ENCODE assay signal across 26 cellular contexts in the genomic region with DNA sequence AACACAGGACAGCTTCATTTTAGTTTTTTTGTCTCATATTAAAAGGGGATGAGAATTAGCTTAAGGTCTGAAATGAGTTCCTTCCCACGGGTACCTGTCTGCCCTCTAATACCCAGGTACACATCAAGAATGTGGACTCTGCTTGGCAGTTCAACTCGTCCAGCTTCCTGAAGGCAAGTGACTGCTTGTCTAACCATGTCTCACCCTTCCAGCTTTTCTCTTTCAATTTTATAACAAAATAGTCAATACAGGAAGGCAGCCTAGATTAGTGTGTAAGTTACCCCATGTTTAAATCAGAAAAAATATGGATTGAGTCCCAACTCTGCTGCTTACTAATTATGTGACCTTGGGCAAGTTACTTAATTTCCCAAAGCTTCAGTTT. TPM values are rescaled to one million over a fixed set of nuclear protein-coding genes. Genes with fewer than 3 reads are reported as not detected.
"Had no signal": no experiment of that assay in that cellular context is flagged by ENCODE, and none has a peak within 500 bp of the region (broad histone marks: within the 10 kb centered on the region; RNA-seq: fewer than 3 reads in every experiment).

No MANE protein-coding gene starts in this region.

- H3K27ac Mint-ChIP-seq: natural killer cell treated with Interleukin-12 subunit alpha and Interleukin-12 subunit beta and Interleukin-15 and Interleukin-18, amount 100 ng/mL, for 72 hours; neural progenitor cell; progenitor cell of endocrine pancreas; stimulated activated memory B cell treated with anti-CD40 and anti-IgM and Interleukin-4, amounts not matched to agents 10 μg/mL and 1 μg/mL and 100 μg/mL, for 72 hours; stimulated activated naive CD8-positive, alpha-beta T cell treated with anti-CD3 and anti-CD28 coated beads, Interleukin-15, Interleukin-2, amounts not matched to agents 100 ng/mL and 50 ng/mL, for 24 hours had no signal

- H3K9ac ChIP-seq: neural progenitor cell had no signal

- H3K27me3 Mint-ChIP-seq: central memory CD8-positive, alpha-beta T cell; progenitor cell of endocrine pancreas; stimulated activated memory B cell treated with anti-CD40 and anti-IgM and Interleukin-4, amounts not matched to agents 10 μg/mL and 1 μg/mL and 100 μg/mL, for 72 hours had no signal

- H3K27me3 ChIP-seq: heart left ventricle, neural progenitor cell, ovary, tibial artery, upper lobe of left lung had no signal

- H3K4me1 Mint-ChIP-seq: central memory CD8-positive, alpha-beta T cell; neural progenitor cell; stimulated activated memory B cell treated with anti-CD40 and anti-IgM and Interleukin-4, amounts not matched to agents 10 μg/mL and 1 μg/mL and 100 μg/mL, for 72 hours had no signal

- H3K9me3 ChIP-seq: heart left ventricle, left ventricle myocardium inferior, lower lobe of right lung, ovary, tibial artery, upper lobe of left lung had no signal

- H3K4me3 ChIP-seq: dorsolateral prefrontal cortex, heart left ventricle, left ventricle myocardium inferior, lower lobe of right lung, neural progenitor cell, ovary, tibial artery, upper lobe of left lung had no signal

- H3K27ac ChIP-seq: dorsolateral prefrontal cortex, heart left ventricle, left ventricle myocardium inferior, lower lobe of right lung, neural progenitor cell, ovary, tibial artery, upper lobe of left lung had no signal

- H2AFZ ChIP-seq: neural progenitor cell had no signal

- DNase-seq: cortex of kidney; dorsolateral prefrontal cortex; effector CD8-positive, alpha-beta T cell; heart left ventricle; hippocampal formation; left ventricle myocardium inferior; lower lobe of right lung; mesenchymal stem cell; midbrain; nucleus accumbens; ovary; right cardiac atrium; small intestine; stimulated activated CD4-positive, alpha-beta T cell treated with anti-CD3 and anti-CD28 coated beads, Interleukin-4, amount 100 ng/mL, for 24 hours; tibial artery; upper lobe of left lung had no signal

- ATAC-seq: heart left ventricle; lower lobe of right lung; natural killer cell treated with Interleukin-12 subunit alpha and Interleukin-12 subunit beta and Interleukin-15 and Interleukin-18, amount 100 ng/mL, for 72 hours; right cardiac atrium; stimulated activated memory B cell treated with anti-CD40 and anti-IgM and Interleukin-4, amounts not matched to agents 10 μg/mL and 1 μg/mL and 100 μg/mL, for 72 hours had no signal

- H3K36me3 Mint-ChIP-seq: natural killer cell treated with Interleukin-12 subunit alpha and Interleukin-12 subunit beta and Interleukin-15 and Interleukin-18, amount 100 ng/mL, for 72 hours; neural progenitor cell; stimulated activated memory B cell treated with anti-CD40 and anti-IgM and Interleukin-4, amounts not matched to agents 10 μg/mL and 1 μg/mL and 100 μg/mL, for 72 hours had no signal

- H3K4me3 Mint-ChIP-seq: central memory CD8-positive, alpha-beta T cell; natural killer cell treated with Interleukin-12 subunit alpha and Interleukin-12 subunit beta and Interleukin-15 and Interleukin-18, amount 100 ng/mL, for 72 hours; neural progenitor cell; stimulated activated memory B cell treated with anti-CD40 and anti-IgM and Interleukin-4, amounts not matched to agents 10 μg/mL and 1 μg/mL and 100 μg/mL, for 72 hours; stimulated activated naive CD8-positive, alpha-beta T cell treated with anti-CD3 and anti-CD28 coated beads, Interleukin-15, Interleukin-2, amounts not matched to agents 100 ng/mL and 50 ng/mL, for 24 hours had no signal

- FAIRE-seq: frontal cortex, islet of Langerhans, small intestine had no signal

- H3K4me1 ChIP-seq: heart left ventricle, left ventricle myocardium inferior, lower lobe of right lung, neural progenitor cell, tibial artery, upper lobe of left lung had no signal

- H3K9me3 Mint-ChIP-seq: central memory CD8-positive, alpha-beta T cell; neural progenitor cell; stimulated activated naive CD8-positive, alpha-beta T cell treated with anti-CD3 and anti-CD28 coated beads, Interleukin-15, Interleukin-2, amounts not matched to agents 100 ng/mL and 50 ng/mL, for 24 hours had no signal

- H3K4me2 ChIP-seq: neural progenitor cell had no signal

- H3K36me3 ChIP-seq: heart left ventricle, left ventricle myocardium inferior, lower lobe of right lung, ovary, tibial artery, upper lobe of left lung had no signal

RNA-seq across cellular contexts. Expression of a gene that starts 50.5 kb away (rescaled TPM):
- total RNA-seq: dorsolateral prefrontal cortex; frontal cortex; glomerular endothelial cell; lower lobe of right lung; natural killer cell treated with Interleukin-12 subunit alpha and Interleukin-12 subunit beta and Interleukin-15 and Interleukin-18, amount 100 ng/mL, for 72 hours; ovary; progenitor cell of endocrine pancreas; temporal lobe; upper lobe of left lung had no signal
- polyA plus RNA-seq: ovary, small intestine had no signal
